In the genomic region with DNA sequence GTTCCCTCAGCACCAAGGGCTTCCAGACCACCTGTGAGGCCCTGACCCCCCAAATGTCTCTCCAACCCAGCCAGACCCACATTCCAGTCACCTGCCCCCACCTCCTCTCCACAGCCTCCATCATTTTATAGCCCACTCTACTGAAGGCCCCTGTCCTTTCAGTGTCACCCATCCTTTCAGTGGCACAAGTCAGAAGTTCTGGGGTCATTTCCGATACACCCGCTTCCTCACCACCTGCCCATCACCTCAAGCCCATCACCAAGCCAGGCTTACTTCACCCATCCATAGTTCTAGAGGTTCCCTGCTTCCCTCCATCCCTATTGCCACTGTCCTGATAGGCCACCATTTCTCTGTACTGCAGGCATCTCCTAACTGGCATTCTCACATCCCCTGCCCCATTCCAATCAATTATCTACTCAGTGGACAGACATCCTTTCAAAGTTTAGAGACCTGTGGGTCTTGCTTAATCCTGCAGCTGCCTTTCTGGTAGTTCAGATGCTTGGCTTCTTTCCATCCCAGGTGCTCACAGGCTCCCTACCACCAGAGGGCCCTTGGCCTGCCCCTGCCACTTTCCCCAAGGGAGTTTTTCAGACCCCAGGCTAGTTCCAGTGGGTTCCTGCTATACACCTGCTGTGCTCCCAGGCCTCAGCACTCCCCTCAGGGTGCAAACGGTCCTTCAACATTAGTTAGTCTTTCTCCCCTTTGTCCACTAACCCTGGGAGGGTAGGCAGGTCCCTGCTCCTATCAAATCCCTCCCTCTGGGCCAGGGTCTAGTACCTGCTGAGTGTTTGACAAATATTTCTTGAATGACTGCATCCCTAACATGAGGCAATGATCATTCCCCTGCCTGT, we compare ENCODE assay signal across 1 cellular context.
TF ChIP-seq lines count a peak whose summit lies in the region.

No MANE protein-coding gene starts in this region.

TF ChIP-seq in GM23338, 12 proteins besides CTCF, POLR2A, EP300 and RAD21 (continued from another document):
- TF ChIP-seq, protein P1, sequence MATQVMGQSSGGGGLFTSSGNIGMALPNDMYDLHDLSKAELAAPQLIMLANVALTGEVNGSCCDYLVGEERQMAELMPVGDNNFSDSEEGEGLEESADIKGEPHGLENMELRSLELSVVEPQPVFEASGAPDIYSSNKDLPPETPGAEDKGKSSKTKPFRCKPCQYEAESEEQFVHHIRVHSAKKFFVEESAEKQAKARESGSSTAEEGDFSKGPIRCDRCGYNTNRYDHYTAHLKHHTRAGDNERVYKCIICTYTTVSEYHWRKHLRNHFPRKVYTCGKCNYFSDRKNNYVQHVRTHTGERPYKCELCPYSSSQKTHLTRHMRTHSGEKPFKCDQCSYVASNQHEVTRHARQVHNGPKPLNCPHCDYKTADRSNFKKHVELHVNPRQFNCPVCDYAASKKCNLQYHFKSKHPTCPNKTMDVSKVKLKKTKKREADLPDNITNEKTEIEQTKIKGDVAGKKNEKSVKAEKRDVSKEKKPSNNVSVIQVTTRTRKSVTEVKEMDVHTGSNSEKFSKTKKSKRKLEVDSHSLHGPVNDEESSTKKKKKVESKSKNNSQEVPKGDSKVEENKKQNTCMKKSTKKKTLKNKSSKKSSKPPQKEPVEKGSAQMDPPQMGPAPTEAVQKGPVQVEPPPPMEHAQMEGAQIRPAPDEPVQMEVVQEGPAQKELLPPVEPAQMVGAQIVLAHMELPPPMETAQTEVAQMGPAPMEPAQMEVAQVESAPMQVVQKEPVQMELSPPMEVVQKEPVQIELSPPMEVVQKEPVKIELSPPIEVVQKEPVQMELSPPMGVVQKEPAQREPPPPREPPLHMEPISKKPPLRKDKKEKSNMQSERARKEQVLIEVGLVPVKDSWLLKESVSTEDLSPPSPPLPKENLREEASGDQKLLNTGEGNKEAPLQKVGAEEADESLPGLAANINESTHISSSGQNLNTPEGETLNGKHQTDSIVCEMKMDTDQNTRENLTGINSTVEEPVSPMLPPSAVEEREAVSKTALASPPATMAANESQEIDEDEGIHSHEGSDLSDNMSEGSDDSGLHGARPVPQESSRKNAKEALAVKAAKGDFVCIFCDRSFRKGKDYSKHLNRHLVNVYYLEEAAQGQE (IDR thresholded peaks at IDR 0.05; ENCODE audit: unreplicated experiment), result no peak
- no peak for TF ChIP-seq POLR2AphosphoS5 (IDR thresholded peaks at IDR 0.05; ENCODE audit: low read depth)
- no peak for TF ChIP-seq EZH2 (IDR thresholded peaks at IDR 0.05; ENCODE audit: low read depth, unreplicated experiment)
- no peak for TF ChIP-seq NANOG (IDR thresholded peaks at IDR 0.05; ENCODE audit: borderline replicate concordance)
